Comparison of ENCODE assay signal across 2 cellular contexts in the genomic region with DNA sequence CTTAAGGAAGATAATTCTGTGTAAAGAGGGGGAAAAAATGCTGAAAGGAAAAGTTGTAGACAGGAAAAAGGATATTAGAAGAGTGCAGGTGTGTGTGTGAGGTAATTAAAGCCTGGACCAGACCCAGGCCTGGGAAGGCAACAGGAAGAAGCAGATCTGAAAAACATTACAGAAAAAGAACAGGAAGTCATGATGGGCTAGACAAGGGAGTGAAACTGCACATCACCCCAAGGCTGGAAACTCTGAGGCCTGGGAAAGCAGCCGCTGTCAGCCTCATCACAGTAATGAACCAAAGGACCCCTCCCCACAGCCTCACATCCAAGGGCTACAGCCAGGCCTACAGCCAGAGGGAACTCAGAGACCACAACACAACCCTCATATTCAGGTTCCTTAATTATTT.
TF ChIP-seq lines count a peak whose summit lies in the region.

No MANE protein-coding gene starts in this region.

TF ChIP-seq in IMR-90, 13 proteins besides CTCF, POLR2A, EP300 and RAD21 (continued from another document):
- TF ChIP-seq, protein P1, sequence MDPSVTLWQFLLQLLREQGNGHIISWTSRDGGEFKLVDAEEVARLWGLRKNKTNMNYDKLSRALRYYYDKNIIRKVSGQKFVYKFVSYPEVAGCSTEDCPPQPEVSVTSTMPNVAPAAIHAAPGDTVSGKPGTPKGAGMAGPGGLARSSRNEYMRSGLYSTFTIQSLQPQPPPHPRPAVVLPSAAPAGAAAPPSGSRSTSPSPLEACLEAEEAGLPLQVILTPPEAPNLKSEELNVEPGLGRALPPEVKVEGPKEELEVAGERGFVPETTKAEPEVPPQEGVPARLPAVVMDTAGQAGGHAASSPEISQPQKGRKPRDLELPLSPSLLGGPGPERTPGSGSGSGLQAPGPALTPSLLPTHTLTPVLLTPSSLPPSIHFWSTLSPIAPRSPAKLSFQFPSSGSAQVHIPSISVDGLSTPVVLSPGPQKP (IDR thresholded peaks at IDR 0.05; ENCODE audit: borderline replicate concordance, low read depth, low read length) = no peak
- no peak for TF ChIP-seq FOS (IDR thresholded peaks at IDR 0.05; ENCODE audit: low read depth, low read length)
- TF ChIP-seq, protein P2, sequence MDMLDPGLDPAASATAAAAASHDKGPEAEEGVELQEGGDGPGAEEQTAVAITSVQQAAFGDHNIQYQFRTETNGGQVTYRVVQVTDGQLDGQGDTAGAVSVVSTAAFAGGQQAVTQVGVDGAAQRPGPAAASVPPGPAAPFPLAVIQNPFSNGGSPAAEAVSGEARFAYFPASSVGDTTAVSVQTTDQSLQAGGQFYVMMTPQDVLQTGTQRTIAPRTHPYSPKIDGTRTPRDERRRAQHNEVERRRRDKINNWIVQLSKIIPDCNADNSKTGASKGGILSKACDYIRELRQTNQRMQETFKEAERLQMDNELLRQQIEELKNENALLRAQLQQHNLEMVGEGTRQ (IDR thresholded peaks at IDR 0.05; ENCODE audit: low read depth, low read length) = no peak
- no peak for TF ChIP-seq MXI1 (IDR thresholded peaks at IDR 0.05; ENCODE audit: borderline replicate concordance, low read depth, low read length)
- TF ChIP-seq CHD1 (IDR thresholded peaks at IDR 0.05; ENCODE audit: low read depth, low read length) = no peak
- no peak for TF ChIP-seq RFX5 (IDR thresholded peaks at IDR 0.05; ENCODE audit: low read depth, low read length)
- no peak for TF ChIP-seq SMC3 (IDR thresholded peaks at IDR 0.05; ENCODE audit: low read depth, low read length)
- no peak for TF ChIP-seq NFE2L2 (IDR thresholded peaks at IDR 0.05; ENCODE audit: low read depth, low read length)

TF ChIP-seq in GM23338, 12 proteins besides CTCF, POLR2A, EP300 and RAD21 (continued from another document):
- TF ChIP-seq, protein P3, sequence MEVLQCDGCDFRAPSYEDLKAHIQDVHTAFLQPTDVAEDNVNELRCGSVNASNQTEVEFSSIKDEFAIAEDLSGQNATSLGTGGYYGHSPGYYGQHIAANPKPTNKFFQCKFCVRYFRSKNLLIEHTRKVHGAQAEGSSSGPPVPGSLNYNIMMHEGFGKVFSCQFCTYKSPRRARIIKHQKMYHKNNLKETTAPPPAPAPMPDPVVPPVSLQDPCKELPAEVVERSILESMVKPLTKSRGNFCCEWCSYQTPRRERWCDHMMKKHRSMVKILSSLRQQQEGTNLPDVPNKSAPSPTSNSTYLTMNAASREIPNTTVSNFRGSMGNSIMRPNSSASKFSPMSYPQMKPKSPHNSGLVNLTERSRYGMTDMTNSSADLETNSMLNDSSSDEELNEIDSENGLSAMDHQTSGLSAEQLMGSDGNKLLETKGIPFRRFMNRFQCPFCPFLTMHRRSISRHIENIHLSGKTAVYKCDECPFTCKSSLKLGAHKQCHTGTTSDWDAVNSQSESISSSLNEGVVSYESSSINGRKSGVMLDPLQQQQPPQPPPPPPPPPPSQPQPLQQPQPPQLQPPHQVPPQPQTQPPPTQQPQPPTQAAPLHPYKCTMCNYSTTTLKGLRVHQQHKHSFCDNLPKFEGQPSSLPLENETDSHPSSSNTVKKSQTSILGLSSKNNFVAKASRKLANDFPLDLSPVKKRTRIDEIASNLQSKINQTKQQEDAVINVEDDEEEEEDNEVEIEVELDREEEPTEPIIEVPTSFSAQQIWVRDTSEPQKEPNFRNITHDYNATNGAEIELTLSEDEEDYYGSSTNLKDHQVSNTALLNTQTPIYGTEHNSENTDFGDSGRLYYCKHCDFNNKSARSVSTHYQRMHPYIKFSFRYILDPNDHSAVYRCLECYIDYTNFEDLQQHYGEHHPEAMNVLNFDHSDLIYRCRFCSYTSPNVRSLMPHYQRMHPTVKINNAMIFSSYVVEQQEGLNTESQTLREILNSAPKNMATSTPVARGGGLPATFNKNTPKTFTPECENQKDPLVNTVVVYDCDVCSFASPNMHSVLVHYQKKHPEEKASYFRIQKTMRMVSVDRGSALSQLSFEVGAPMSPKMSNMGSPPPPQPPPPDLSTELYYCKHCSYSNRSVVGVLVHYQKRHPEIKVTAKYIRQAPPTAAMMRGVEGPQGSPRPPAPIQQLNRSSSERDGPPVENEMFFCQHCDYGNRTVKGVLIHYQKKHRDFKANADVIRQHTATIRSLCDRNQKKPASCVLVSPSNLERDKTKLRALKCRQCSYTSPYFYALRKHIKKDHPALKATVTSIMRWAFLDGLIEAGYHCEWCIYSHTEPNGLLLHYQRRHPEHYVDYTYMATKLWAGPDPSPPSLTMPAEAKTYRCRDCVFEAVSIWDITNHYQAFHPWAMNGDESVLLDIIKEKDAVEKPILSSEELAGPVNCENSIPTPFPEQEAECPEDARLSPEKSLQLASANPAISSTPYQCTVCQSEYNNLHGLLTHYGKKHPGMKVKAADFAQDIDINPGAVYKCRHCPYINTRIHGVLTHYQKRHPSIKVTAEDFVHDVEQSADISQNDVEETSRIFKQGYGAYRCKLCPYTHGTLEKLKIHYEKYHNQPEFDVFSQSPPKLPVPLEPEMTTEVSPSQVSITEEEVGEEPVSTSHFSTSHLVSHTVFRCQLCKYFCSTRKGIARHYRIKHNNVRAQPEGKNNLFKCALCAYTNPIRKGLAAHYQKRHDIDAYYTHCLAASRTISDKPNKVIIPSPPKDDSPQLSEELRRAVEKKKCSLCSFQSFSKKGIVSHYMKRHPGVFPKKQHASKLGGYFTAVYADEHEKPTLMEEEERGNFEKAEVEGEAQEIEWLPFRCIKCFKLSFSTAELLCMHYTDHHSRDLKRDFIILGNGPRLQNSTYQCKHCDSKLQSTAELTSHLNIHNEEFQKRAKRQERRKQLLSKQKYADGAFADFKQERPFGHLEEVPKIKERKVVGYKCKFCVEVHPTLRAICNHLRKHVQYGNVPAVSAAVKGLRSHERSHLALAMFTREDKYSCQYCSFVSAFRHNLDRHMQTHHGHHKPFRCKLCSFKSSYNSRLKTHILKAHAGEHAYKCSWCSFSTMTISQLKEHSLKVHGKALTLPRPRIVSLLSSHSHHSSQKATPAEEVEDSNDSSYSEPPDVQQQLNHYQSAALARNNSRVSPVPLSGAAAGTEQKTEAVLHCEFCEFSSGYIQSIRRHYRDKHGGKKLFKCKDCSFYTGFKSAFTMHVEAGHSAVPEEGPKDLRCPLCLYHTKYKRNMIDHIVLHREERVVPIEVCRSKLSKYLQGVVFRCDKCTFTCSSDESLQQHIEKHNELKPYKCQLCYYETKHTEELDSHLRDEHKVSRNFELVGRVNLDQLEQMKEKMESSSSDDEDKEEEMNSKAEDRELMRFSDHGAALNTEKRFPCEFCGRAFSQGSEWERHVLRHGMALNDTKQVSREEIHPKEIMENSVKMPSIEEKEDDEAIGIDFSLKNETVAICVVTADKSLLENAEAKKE (CRISPR knock-in tag; IDR thresholded peaks at IDR 0.05) = no peak
- TF ChIP-seq EZH2phosphoT487 (IDR thresholded peaks at IDR 0.05; ENCODE audit: unreplicated experiment) = no peak
- TF ChIP-seq, protein P4, sequence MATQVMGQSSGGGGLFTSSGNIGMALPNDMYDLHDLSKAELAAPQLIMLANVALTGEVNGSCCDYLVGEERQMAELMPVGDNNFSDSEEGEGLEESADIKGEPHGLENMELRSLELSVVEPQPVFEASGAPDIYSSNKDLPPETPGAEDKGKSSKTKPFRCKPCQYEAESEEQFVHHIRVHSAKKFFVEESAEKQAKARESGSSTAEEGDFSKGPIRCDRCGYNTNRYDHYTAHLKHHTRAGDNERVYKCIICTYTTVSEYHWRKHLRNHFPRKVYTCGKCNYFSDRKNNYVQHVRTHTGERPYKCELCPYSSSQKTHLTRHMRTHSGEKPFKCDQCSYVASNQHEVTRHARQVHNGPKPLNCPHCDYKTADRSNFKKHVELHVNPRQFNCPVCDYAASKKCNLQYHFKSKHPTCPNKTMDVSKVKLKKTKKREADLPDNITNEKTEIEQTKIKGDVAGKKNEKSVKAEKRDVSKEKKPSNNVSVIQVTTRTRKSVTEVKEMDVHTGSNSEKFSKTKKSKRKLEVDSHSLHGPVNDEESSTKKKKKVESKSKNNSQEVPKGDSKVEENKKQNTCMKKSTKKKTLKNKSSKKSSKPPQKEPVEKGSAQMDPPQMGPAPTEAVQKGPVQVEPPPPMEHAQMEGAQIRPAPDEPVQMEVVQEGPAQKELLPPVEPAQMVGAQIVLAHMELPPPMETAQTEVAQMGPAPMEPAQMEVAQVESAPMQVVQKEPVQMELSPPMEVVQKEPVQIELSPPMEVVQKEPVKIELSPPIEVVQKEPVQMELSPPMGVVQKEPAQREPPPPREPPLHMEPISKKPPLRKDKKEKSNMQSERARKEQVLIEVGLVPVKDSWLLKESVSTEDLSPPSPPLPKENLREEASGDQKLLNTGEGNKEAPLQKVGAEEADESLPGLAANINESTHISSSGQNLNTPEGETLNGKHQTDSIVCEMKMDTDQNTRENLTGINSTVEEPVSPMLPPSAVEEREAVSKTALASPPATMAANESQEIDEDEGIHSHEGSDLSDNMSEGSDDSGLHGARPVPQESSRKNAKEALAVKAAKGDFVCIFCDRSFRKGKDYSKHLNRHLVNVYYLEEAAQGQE (IDR thresholded peaks at IDR 0.05; ENCODE audit: unreplicated experiment) = no peak
TF ChIP-seq in GM23338: peak in this region for 0.
